Comparison of ENCODE assay signal across 1 cellular context in the genomic region with DNA sequence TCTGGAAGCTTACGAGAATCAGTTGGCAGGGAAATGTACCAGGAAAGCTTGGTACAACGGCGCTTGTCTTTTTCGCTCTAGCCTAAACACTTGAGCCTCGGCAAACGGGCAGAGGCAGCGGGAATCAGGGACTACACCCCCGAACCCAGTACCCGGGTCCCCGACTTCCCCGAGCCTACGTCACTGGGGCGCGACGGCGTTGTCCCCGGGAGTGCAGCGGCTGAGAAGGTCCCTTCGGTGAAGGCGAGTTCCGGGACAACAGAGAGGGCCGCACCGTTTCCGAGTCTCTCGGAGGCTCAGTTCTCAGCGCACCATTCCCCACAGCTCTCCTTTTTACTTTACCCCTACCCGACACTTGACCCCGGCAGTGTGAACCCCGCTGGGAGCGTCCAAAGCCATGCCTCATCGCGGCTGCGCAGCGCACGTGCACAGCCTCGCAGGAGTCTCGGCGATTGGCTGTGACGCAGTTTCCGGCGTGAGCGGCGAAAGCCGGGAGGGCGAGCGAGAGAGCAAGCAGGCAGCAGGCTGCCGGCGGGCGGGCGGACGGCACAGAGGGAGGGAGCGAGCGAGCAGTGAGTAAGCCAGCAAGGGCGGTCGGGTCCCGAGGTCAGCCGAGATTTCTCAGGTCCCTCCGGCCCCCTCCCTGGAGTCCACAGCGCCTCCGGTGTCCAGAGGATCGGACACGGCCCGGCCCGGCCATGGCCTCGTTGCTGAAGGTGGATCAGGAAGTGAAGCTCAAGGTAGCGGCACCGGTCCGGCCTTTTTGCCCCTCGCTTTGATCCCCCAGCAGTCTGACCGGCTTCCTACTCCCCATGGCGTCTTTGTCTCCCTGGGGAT.
TF ChIP-seq lines count a peak whose summit lies in the region.

A gene with protein sequence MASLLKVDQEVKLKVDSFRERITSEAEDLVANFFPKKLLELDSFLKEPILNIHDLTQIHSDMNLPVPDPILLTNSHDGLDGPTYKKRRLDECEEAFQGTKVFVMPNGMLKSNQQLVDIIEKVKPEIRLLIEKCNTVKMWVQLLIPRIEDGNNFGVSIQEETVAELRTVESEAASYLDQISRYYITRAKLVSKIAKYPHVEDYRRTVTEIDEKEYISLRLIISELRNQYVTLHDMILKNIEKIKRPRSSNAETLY (plus strand): TSS at position 464 of the 837 bp plus-strand sequence. CDS start 235 bp downstream, at position 699.

TF ChIP-seq in HepG2, 621 proteins besides CTCF, POLR2A, EP300 and RAD21 (continued from another document and continues in another):
- peak; percentile 47; the same call in 1 of the 2 replicates for TF ChIP-seq PRDM4 (CRISPR knock-in tag; IDR thresholded peaks at IDR 0.05; ENCODE audit: borderline replicate concordance)
- TF ChIP-seq, protein P1, sequence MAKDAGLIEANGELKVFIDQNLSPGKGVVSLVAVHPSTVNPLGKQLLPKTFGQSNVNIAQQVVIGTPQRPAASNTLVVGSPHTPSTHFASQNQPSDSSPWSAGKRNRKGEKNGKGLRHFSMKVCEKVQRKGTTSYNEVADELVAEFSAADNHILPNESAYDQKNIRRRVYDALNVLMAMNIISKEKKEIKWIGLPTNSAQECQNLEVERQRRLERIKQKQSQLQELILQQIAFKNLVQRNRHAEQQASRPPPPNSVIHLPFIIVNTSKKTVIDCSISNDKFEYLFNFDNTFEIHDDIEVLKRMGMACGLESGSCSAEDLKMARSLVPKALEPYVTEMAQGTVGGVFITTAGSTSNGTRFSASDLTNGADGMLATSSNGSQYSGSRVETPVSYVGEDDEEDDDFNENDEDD (CRISPR knock-in tag; IDR thresholded peaks at IDR 0.05; ENCODE audit: borderline replicate concordance), result peak; percentile 88; the same call in 1 of the 2 replicates
- peak; percentile 91; the same call in 1 of the 2 replicates for TF ChIP-seq ZNF264 (CRISPR knock-in tag; IDR thresholded peaks at IDR 0.05)
- TF ChIP-seq ZFYVE20 (CRISPR knock-in tag; IDR thresholded peaks at IDR 0.05; ENCODE audit: borderline replicate concordance, low read depth), result peak; percentile 71; the same call in 1 of the 2 replicates
- peak; percentile 98 for TF ChIP-seq RNF2 (conservative IDR thresholded peaks at IDR 0.05; ENCODE audit: low read depth)
- TF ChIP-seq ZNF605 (CRISPR knock-in tag; IDR thresholded peaks at IDR 0.05), result peak; percentile 66; the same call in 1 of the 2 replicates
- peak; percentile 83 for TF ChIP-seq ZNF256 (CRISPR knock-in tag; conservative IDR thresholded peaks at IDR 0.05)
- TF ChIP-seq HOXA9 (CRISPR knock-in tag; IDR thresholded peaks at IDR 0.05; ENCODE audit: borderline replicate concordance), result no peak; the same call in 1 of the 2 replicates
- peak; percentile 85; the same call in 1 of the 2 replicates for TF ChIP-seq NPAS2 (CRISPR knock-in tag; IDR thresholded peaks at IDR 0.05; ENCODE audit: borderline replicate concordance)
- TF ChIP-seq PLRG1 (conservative IDR thresholded peaks at IDR 0.05), result no peak
- peak; percentile 78; the same call in 1 of the 2 replicates for TF ChIP-seq HNRNPL (IDR thresholded peaks at IDR 0.05; ENCODE audit: low read depth, low read length)
- peak; percentile 83 for TF ChIP-seq UBTF (CRISPR knock-in tag; IDR thresholded peaks at IDR 0.05)
- TF ChIP-seq JUN (CRISPR knock-in tag; IDR thresholded peaks at IDR 0.05), result peak; percentile 53; the same call in 1 of the 2 replicates
- TF ChIP-seq NCOA1 (CRISPR knock-in tag; IDR thresholded peaks at IDR 0.05), result no peak
- peak; percentile 83 for TF ChIP-seq BRD4 (CRISPR knock-in tag; IDR thresholded peaks at IDR 0.05)
- no peak for TF ChIP-seq ZNF562 (CRISPR knock-in tag; IDR thresholded peaks at IDR 0.05; ENCODE audit: borderline replicate concordance)
- TF ChIP-seq ZFP82 (CRISPR knock-in tag; IDR thresholded peaks at IDR 0.05; ENCODE audit: borderline replicate concordance), result peak; percentile 90; the same call in 1 of the 2 replicates
- TF ChIP-seq YEATS2 (CRISPR knock-in tag; IDR thresholded peaks at IDR 0.05; ENCODE audit: borderline replicate concordance), result peak; percentile 96
- 0 out of 2 replicates have a peak, but pooled peaks have one; percentile 30 for TF ChIP-seq ZNF460 (CRISPR knock-in tag; IDR thresholded peaks at IDR 0.05; ENCODE audit: borderline replicate concordance)
- peak; percentile 99 for TF ChIP-seq GABPB1 (CRISPR knock-in tag; IDR thresholded peaks at IDR 0.05)
- peak; percentile 88; the same call in 1 of the 2 replicates for TF ChIP-seq MYPOP (CRISPR knock-in tag; IDR thresholded peaks at IDR 0.05)
- no peak for TF ChIP-seq ZNF296 (CRISPR knock-in tag; conservative IDR thresholded peaks at IDR 0.05)
- TF ChIP-seq, protein P2, sequence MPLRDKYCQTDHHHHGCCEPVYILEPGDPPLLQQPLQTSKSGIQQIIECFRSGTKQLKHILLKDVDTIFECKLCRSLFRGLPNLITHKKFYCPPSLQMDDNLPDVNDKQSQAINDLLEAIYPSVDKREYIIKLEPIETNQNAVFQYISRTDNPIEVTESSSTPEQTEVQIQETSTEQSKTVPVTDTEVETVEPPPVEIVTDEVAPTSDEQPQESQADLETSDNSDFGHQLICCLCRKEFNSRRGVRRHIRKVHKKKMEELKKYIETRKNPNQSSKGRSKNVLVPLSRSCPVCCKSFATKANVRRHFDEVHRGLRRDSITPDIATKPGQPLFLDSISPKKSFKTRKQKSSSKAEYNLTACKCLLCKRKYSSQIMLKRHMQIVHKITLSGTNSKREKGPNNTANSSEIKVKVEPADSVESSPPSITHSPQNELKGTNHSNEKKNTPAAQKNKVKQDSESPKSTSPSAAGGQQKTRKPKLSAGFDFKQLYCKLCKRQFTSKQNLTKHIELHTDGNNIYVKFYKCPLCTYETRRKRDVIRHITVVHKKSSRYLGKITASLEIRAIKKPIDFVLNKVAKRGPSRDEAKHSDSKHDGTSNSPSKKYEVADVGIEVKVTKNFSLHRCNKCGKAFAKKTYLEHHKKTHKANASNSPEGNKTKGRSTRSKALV (CRISPR knock-in tag; IDR thresholded peaks at IDR 0.05), result peak; percentile 92
- peak; percentile 43 for TF ChIP-seq PITX1 (CRISPR knock-in tag; IDR thresholded peaks at IDR 0.05)
- no peak; the same call in 1 of the 2 replicates for TF ChIP-seq ZNF431 (CRISPR knock-in tag; IDR thresholded peaks at IDR 0.05; ENCODE audit: borderline replicate concordance, low read depth)
- TF ChIP-seq ZBTB46 (CRISPR knock-in tag; IDR thresholded peaks at IDR 0.05; ENCODE audit: borderline replicate concordance), result peak; percentile 83; the same call in 1 of the 2 replicates
- peak; percentile 96 for TF ChIP-seq ZNF337 (CRISPR knock-in tag; IDR thresholded peaks at IDR 0.05; ENCODE audit: borderline replicate concordance, low read depth)
- 0 out of 2 replicates have a peak, but pooled peaks have one; percentile 22 for TF ChIP-seq FIP1L1 (IDR thresholded peaks at IDR 0.05; ENCODE audit: borderline replicate concordance, insufficient read depth, low read depth, low read length)
- TF ChIP-seq ZMYM2 (CRISPR knock-in tag; IDR thresholded peaks at IDR 0.05), result no peak
- TF ChIP-seq ZNF552 (CRISPR knock-in tag; IDR thresholded peaks at IDR 0.05; ENCODE audit: borderline replicate concordance), result peak; percentile 83
- peak; percentile 75; the same call in 1 of the 2 replicates for TF ChIP-seq NR3C1 (CRISPR knock-in tag; IDR thresholded peaks at IDR 0.05)
- 0 out of 2 replicates have a peak, but pooled peaks have one; percentile 68 for TF ChIP-seq EEA1 (CRISPR knock-in tag; IDR thresholded peaks at IDR 0.05; ENCODE audit: borderline replicate concordance)
- no peak for TF ChIP-seq SYNCRIP (IDR thresholded peaks at IDR 0.05; ENCODE audit: insufficient read depth, low read depth, low read length)
- TF ChIP-seq MED8 (CRISPR knock-in tag; IDR thresholded peaks at IDR 0.05; ENCODE audit: insufficient replicate concordance), result peak; percentile 77
- TF ChIP-seq ZBTB34 (CRISPR knock-in tag; IDR thresholded peaks at IDR 0.05), result peak; percentile 67; the same call in 1 of the 2 replicates
- TF ChIP-seq ZNF776 (CRISPR knock-in tag; IDR thresholded peaks at IDR 0.05), result peak; percentile 93
- peak; percentile 30; the same call in 1 of the 2 replicates for TF ChIP-seq MTF1 (CRISPR knock-in tag; IDR thresholded peaks at IDR 0.05)
- peak; percentile 32; the same call in 1 of the 2 replicates for TF ChIP-seq THYN1 (CRISPR knock-in tag; IDR thresholded peaks at IDR 0.05; ENCODE audit: borderline replicate concordance, low read depth)
- TF ChIP-seq NR0B2 (CRISPR knock-in tag; IDR thresholded peaks at IDR 0.05), result peak; percentile 99
- no peak; the same call in 1 of the 2 replicates for TF ChIP-seq ZNF792 (CRISPR knock-in tag; IDR thresholded peaks at IDR 0.05)
- TF ChIP-seq ZNF619 (CRISPR knock-in tag; IDR thresholded peaks at IDR 0.05), result peak; percentile 88; the same call in 1 of the 2 replicates
- no peak for TF ChIP-seq SP1 (IDR thresholded peaks at IDR 0.05)
- TF ChIP-seq SP1 (CRISPR knock-in tag; IDR thresholded peaks at IDR 0.05), result peak; percentile 58
- no peak for TF ChIP-seq ZNF260 (CRISPR knock-in tag; IDR thresholded peaks at IDR 0.05; ENCODE audit: borderline replicate concordance, low read depth)
- TF ChIP-seq MTA1 (CRISPR knock-in tag; IDR thresholded peaks at IDR 0.05; ENCODE audit: borderline replicate concordance), result 0 out of 2 replicates have a peak, but pooled peaks have one; percentile 93
- peak; percentile 100 for TF ChIP-seq KDM5A (IDR thresholded peaks at IDR 0.05; ENCODE audit: borderline replicate concordance, low read length)
